8 cellular contexts compared by ENCODE assay signal in genomic region chr2:38376346-38376682, GRCh38. TPM values are rescaled to one million over a fixed set of nuclear protein-coding genes. Genes with fewer than 3 reads are reported as not detected.
DNase-seq lines count a peak whose midpoint lies in the region; ATAC-seq, FAIRE-seq and TF ChIP-seq lines count a peak whose summit lies in the region.

No MANE protein-coding gene starts in this region.

- no peak for TF ChIP-seq CTCF in GM06990 (IDR thresholded peaks at IDR 0.05; ENCODE audit: insufficient read depth, low read length, poor library complexity, severe bottlenecking)
- TF ChIP-seq CTCF in astrocyte of the spinal cord (IDR thresholded peaks at IDR 0.05; ENCODE audit: low read depth, low read length): peak; percentile 10
- no peak for TF ChIP-seq CTCF in gastrocnemius medialis (IDR thresholded peaks at IDR 0.05 in 4 of 5, conservative IDR thresholded peaks at IDR 0.05 in 1 of 5)

- DNase-seq in GM06990 (ENCODE audit: extremely low read depth, insufficient read length) (no peak), KBM-7 (peak; percentile 80), SKM-1 (lab: John Stamatoyannopoulos, UW; ENCODE audit: unreplicated experiment) (peak; percentile 9), astrocyte of the spinal cord (ENCODE audit: low read depth, low spot score) (peak; percentile 64), iPS DF 6.9 (ENCODE audit: low read depth, low spot score) (no peak), gastrocnemius medialis (no peak), GM12891 (ENCODE audit: insufficient read length, low spot score) (no peak)

- in situ Hi-C loops in KBM-7 (cut with MboI; ENCODE audit: low pct_unique_long_range_greater_than_20kb, low sequenced_read_pairs) (no loop called here), astrocyte of the spinal cord (cut with HindIII; ENCODE audit: low sequenced_read_pairs) (no loop called here), gastrocnemius medialis (cut with MboI; ENCODE audit: low sequenced_read_pairs in 4 of 4) (loop anchor here in 1 of 4 donors (25.0 kb wide), 1 partner anchor 361 kb away; no protein-coding TSS in a partner anchor)

- no peaks in the 10 kb centered on the region for H3K27me3 ChIP-seq in GM06990 (replicated peaks; ENCODE audit: control insufficient read depth, insufficient read depth, low read length)
- no peaks in the 10 kb centered on the region for H3K27me3 ChIP-seq in iPS DF 6.9 (ENCODE audit: control insufficient read depth, insufficient read depth, low read length)
- no peaks in the 10 kb centered on the region for H3K27me3 ChIP-seq in gastrocnemius medialis

- no peak for FAIRE-seq in GM12891 (lab: Jason Lieb, UNC)

- no peak overlapping the region for H3K27ac ChIP-seq in iPS DF 6.9 (ENCODE audit: low read length)
- H3K27ac ChIP-seq in gastrocnemius medialis: peak overlapping the region; percentile 93 to 99 (median 97)

- intact Hi-C loops in gastrocnemius medialis (cut with DNase I; ENCODE audit: low total_unique reads): loop anchor here (2.0 to 5.0 kb wide), 9 partner anchors 62 to 746 kb away; partner anchors contain the start of genes GALM, HNRNPLL, SOS1 and SRSF7

- H3K36me3 ChIP-seq in GM06990 (ENCODE audit: control insufficient read depth, insufficient read depth, low read length) (no peaks in the 10 kb centered on the region), iPS DF 6.9 (ENCODE audit: control insufficient read depth, insufficient read depth, low read length) (no peaks in the 10 kb centered on the region), gastrocnemius medialis (no peaks in the 10 kb centered on the region)

- H3K9me3 ChIP-seq in iPS DF 6.9 (ENCODE audit: control insufficient read depth, insufficient read depth, low read length) (no peaks in the 10 kb centered on the region), gastrocnemius medialis (no peaks in the 10 kb centered on the region)

- H3K4me3 ChIP-seq in GM06990 (replicated peaks; ENCODE audit: low read depth, low read length): peak overlapping the region; percentile 77
- H3K4me3 ChIP-seq in astrocyte of the spinal cord (ENCODE audit: low read depth, low read length): peak overlapping the region; percentile 84
- peak overlapping the region; percentile 100 for H3K4me3 ChIP-seq in iPS DF 6.9 (ENCODE audit: low read length)
- peak overlapping the region; percentile 79 to 96 (median 90) for H3K4me3 ChIP-seq in gastrocnemius medialis

- H3K4me1 ChIP-seq in iPS DF 6.9 (ENCODE audit: control insufficient read depth, insufficient read depth, low read length): no peaks in the 10 kb centered on the region
- H3K4me1 ChIP-seq in gastrocnemius medialis: peaks cover 42 to 48% of the 10 kb centered on the region in 2 donors

- ATAC-seq in GM21786 (IDR thresholded peaks at IDR 0.05; ENCODE audit: unreplicated experiment) (peak; percentile 28), gastrocnemius medialis (peak; percentile 68 to 73)

- TF ChIP-seq POLR2A in gastrocnemius medialis (IDR thresholded peaks at IDR 0.05) (no peak), GM12891 (IDR thresholded peaks at IDR 0.05; ENCODE audit: low read depth, low read length) (no peak)

- no CpG with 5 or more reads among the region's 23 CpGs for WGBS in iPS DF 6.9 (ENCODE audit: insufficient coverage, insufficient read length)

TF ChIP-seq in GM12891, 5 proteins besides CTCF, POLR2A, EP300 and RAD21:
- no peak for TF ChIP-seq POLR2AphosphoS5 (IDR thresholded peaks at IDR 0.05; ENCODE audit: low read depth, low read length)
- no peak; the same call in 1 of the 2 replicates for TF ChIP-seq TAF1 (IDR thresholded peaks at IDR 0.05; ENCODE audit: low read depth, low read length)
- no peak for TF ChIP-seq PAX5 (IDR thresholded peaks at IDR 0.05; ENCODE audit: insufficient read depth, low read length, severe bottlenecking)
- TF ChIP-seq SPI1 (IDR thresholded peaks at IDR 0.05; ENCODE audit: low read depth, low read length): no peak
TF ChIP-seq in GM12891: peak in this region for 0.

RNA-seq across cellular contexts. Expression of gene ATL2, which starts 0.8 kb away (rescaled TPM):
- 100 to 1,000 TPM in 2 of 4 donors, 10 to 100 TPM in 2; 60.1 to 130 (median 108) TPM for total RNA-seq in gastrocnemius medialis
- polyA plus RNA-seq in GM12891 (2012; ENCODE audit: low read depth, missing spikeins): 19.6 TPM

Comparison
In these comparisons a context has a peak if more than half of its experiments do, and no peak if none do; other contexts are left out.
1. DNase-seq: peak in KBM-7 (single experiment), SKM-1 (single experiment) and astrocyte of the spinal cord (single experiment); none in GM06990 (single experiment), iPS DF 6.9 (single experiment), gastrocnemius medialis (0 of 2) and GM12891 (single experiment).
2. Peak in every context shown above with its lines, with median percentiles within 50 percentile points of each other: H3K4me3 ChIP-seq.